In the genomic region with DNA sequence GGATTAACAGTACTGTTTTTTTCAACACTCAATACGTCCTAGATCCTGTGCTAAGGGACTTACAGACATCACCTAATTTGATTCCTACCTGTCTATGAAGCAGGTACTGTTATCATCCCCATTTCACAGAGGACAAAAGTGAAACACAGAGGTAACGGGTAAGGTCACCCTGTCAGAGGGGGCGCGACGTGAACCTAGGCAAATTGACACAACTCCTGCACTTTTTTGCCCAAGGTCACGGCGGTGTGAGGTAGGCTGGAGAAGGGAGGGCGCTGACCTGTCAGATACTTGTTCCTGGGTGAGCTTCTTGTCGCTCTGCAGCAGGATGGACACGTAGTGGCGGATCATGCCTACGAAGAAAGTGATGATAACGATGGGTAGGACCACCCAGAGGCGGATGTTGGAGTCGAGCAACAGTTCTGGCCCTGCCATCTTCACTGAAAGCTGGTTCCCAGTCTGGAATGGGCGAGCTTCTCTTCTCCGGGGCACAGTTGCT, we compare ENCODE assay signal across 8 cellular contexts. TPM values are rescaled to one million over a fixed set of nuclear protein-coding genes. Genes with fewer than 3 reads are reported as not detected.
A peak's percentile ranks its signal among the peaks of the same experiment; 100 is the strongest.
DNase-seq lines count a peak whose midpoint lies in the region; ATAC-seq and TF ChIP-seq lines count a peak whose summit lies in the region.

No MANE protein-coding gene starts in this region.

- H3K27ac ChIP-seq in PC-3 (ENCODE audit: low read length) (peak overlapping the region; percentile 51), esophagus squamous epithelium (peak overlapping the region; percentile 78 to 92 (median 90)), ovary (peak overlapping the region in 1 of 2 donors; percentile 49)

- peak overlapping the region; percentile 89 for H3K9ac ChIP-seq in PC-3 (ENCODE audit: low read length)

- H3K79me2 ChIP-seq in PC-3 (ENCODE audit: low read length), result peaks cover 68% of the 10 kb centered on the region

- DNase-seq in HFF-Myc (ENCODE audit: extremely low read depth, low read depth), result no peak
- no peak for DNase-seq in PC-3
- no peak for DNase-seq in esophagus squamous epithelium (lab: John Stamatoyannopoulos, UW)
- DNase-seq in ovary, result no peak
- no peak for DNase-seq in RPMI8226
- no peak for DNase-seq in mesenteric fat pad (ENCODE audit: low spot score)
- no peak for DNase-seq in stimulated activated CD4-positive, alpha-beta T cell treated with anti-CD3 and anti-CD28 coated beads, Interleukin-4, amount 100 ng/mL, for 4 hours

- peak overlapping the region; percentile 96 for H3K4me3 ChIP-seq in HFF-Myc (replicated peaks; ENCODE audit: low read depth, low read length)
- peak overlapping the region; percentile 99 for H3K4me3 ChIP-seq in PC-3 (ENCODE audit: low read length)
- peak overlapping the region; percentile 67 to 79 (median 76) for H3K4me3 ChIP-seq in esophagus squamous epithelium
- peak overlapping the region; percentile 77 for H3K4me3 ChIP-seq in ovary

- TF ChIP-seq CTCF in HFF-Myc (IDR thresholded peaks at IDR 0.05; ENCODE audit: low read depth, low read length, missing control alignments), result no peak
- no peak for TF ChIP-seq CTCF in PC-3 (conservative IDR thresholded peaks at IDR 0.05; ENCODE audit: low read depth, low read length)
- no peak for TF ChIP-seq CTCF in esophagus squamous epithelium (IDR thresholded peaks at IDR 0.05)
- TF ChIP-seq CTCF in ovary (IDR thresholded peaks at IDR 0.05), result no peak

- no peaks in the 10 kb centered on the region for H4K20me1 ChIP-seq in PC-3 (ENCODE audit: low read length)

- H3K4me1 ChIP-seq in PC-3 (ENCODE audit: insufficient read depth, low read length) (peaks cover 18% of the 10 kb centered on the region), esophagus squamous epithelium (peaks cover 30 to 55% (median 35%) of the 10 kb centered on the region in 3 donors), ovary (ENCODE audit: insufficient read depth) (peaks cover 11% of the 10 kb centered on the region)

- no peak for TF ChIP-seq EP300 in ovary (IDR thresholded peaks at IDR 0.05)

- no peaks in the 10 kb centered on the region for H3K27me3 ChIP-seq in PC-3 (ENCODE audit: low read length)
- H3K27me3 ChIP-seq in esophagus squamous epithelium, result no peaks in the 10 kb centered on the region
- H3K27me3 ChIP-seq in ovary, result no peaks in the 10 kb centered on the region

- peak overlapping the region; percentile 74 for H2AFZ ChIP-seq in PC-3 (ENCODE audit: low read length)

- H3K4me2 ChIP-seq in PC-3 (ENCODE audit: low read length), result peak overlapping the region; percentile 92

- CTCF ChIA-PET in PC-3 (lab: Charles Lee), result no interaction called here

- no peaks in the 10 kb centered on the region for H3F3A ChIP-seq in PC-3 (ENCODE audit: low read length, unreplicated experiment)

- peak; percentile 22 for ATAC-seq in GM18508 (IDR thresholded peaks at IDR 0.05; ENCODE audit: insufficient read depth, unreplicated experiment)
- peak; percentile 25 for ATAC-seq in PC-3

- 0% methylated on average over 9 to 17 of the region's 17 CpGs for WGBS in esophagus squamous epithelium, 2 donors
- WGBS in ovary, 3 donors, result 0 to 1% (median 0%) methylated on average over 17 of the region's 17 CpGs

- POLR2A ChIA-PET in PC-3 (lab: Charles Lee; ENCODE audit: unreplicated experiment), result no interaction called here

- TSS peak; percentile 74 for BruUV-seq in PC-3 (replicated peaks; lab: Mats Ljungman, UMichigan)

- H3K9me3 ChIP-seq in PC-3 (ENCODE audit: low read length) (no peaks in the 10 kb centered on the region), esophagus squamous epithelium (no peaks in the 10 kb centered on the region), ovary (no peaks in the 10 kb centered on the region)

- H3K36me3 ChIP-seq in PC-3 (ENCODE audit: low read depth, low read length), result peaks cover 3% of the 10 kb centered on the region; the same call in 1 of the 2 replicates
- H3K36me3 ChIP-seq in esophagus squamous epithelium, result peaks cover 0 to 30% (median 0%) of the 10 kb centered on the region in 3 donors
- no peaks in the 10 kb centered on the region for H3K36me3 ChIP-seq in ovary

- TF ChIP-seq POLR2A in esophagus squamous epithelium (IDR thresholded peaks at IDR 0.05), result no peak
- TF ChIP-seq POLR2A in ovary (IDR thresholded peaks at IDR 0.05), result no peak

- no peaks in the 10 kb centered on the region for H3K9me2 ChIP-seq in PC-3 (replicated peaks; ENCODE audit: low read length)

- intact Hi-C loops in PC-3 (cut with micrococcal nuclease) (no loop called here), esophagus squamous epithelium (cut with DNase I) (no loop called here), ovary (cut with DNase I) (no loop called here)

RNA-seq across cellular contexts. Expression of a gene that starts 0.4 kb away (rescaled TPM):
- total RNA-seq in PC-3 (2014; rRNA removed) (55.8 and 77.1 TPM in 2 replicates), esophagus squamous epithelium (100 to 1,000 TPM in 1 of 4 donors, 10 to 100 TPM in 3; 36.4 to 113 (median 82.5) TPM), ovary (10 to 100 TPM; 21.3 to 45.2 (median 28.4) TPM), mesenteric fat pad (143 TPM)
- polyA plus RNA-seq in ovary, result 100 to 1,000 TPM in 1 of 2 donors, 10 to 100 TPM in 1; 46.0 to 108 TPM

RNA-seq across cellular contexts. Expression of a gene that starts 34.1 kb away (rescaled TPM):
- 4.4 and 5.0 TPM in 2 replicates for total RNA-seq in PC-3 (2014; rRNA removed)
- total RNA-seq in esophagus squamous epithelium, result 1 to 10 TPM in 2 of 4 donors, under 1 TPM in 2; 0.72 to 1.9 (median 1.0) TPM
- 1 to 10 TPM; 1.4 to 6.0 (median 2.6) TPM for total RNA-seq in ovary
- 1 to 10 TPM; 1.0 TPM for polyA plus RNA-seq in ovary
- total RNA-seq in mesenteric fat pad, result 1.6 TPM

RNA-seq across cellular contexts. Expression of a gene that starts 40.0 kb away (rescaled TPM):
- 58.7 and 67.9 TPM in 2 replicates for total RNA-seq in PC-3 (2014; rRNA removed)
- total RNA-seq in esophagus squamous epithelium, result 10 to 100 TPM in 2 of 4 donors, 1 to 10 TPM in 2; 3.8 to 15.5 (median 11.1) TPM
- total RNA-seq in ovary, result 1 to 10 TPM; 2.0 to 4.1 (median 3.4) TPM
- 1 to 10 TPM; 2.4 to 4.3 TPM for polyA plus RNA-seq in ovary
- 2.8 TPM for total RNA-seq in mesenteric fat pad

RNA-seq across cellular contexts. Expression of a gene that starts 52.6 kb away (rescaled TPM):
- total RNA-seq in PC-3 (2014; rRNA removed) (22.0 and 28.3 TPM in 2 replicates), esophagus squamous epithelium (10 to 100 TPM; 10.8 to 17.0 (median 13.8) TPM), ovary (10 to 100 TPM; 11.2 to 35.2 (median 29.0) TPM), mesenteric fat pad (24.8 TPM)
- polyA plus RNA-seq in ovary, result 10 to 100 TPM; 18.3 to 31.8 TPM
